In the genomic region with DNA sequence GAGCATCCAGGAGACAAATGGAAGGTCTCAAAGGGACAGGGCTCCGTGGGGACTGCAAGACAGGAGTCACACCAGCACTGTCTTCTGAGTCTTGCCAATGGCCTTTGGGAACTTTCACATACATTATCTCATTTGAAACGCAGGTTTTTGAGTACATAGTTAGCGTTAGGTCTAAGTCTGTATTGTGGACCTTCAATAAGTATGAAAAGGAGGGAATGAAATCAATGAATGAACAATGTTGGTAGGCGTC, we compare ENCODE assay signal across 8 cellular contexts. TPM values are rescaled to one million over a fixed set of nuclear protein-coding genes. Genes with fewer than 3 reads are reported as not detected.
DNase-seq lines count a peak whose midpoint lies in the region; TF ChIP-seq lines count a peak whose summit lies in the region.

No MANE protein-coding gene starts in this region.

- H3K14ac ChIP-seq in mesenchymal stem cell (ENCODE audit: low read length in 2 of 2) = no peak overlapping the region

- H4K91ac ChIP-seq in mesenchymal stem cell (ENCODE audit: low read length) = peak overlapping the region; percentile 86

- H2BK5ac ChIP-seq in mesenchymal stem cell (ENCODE audit: low read depth, low read length, poor library complexity, severe bottlenecking) = no peak overlapping the region

- peak overlapping the region in 1 of 2 experiments; percentile 80 for H3K18ac ChIP-seq in mesenchymal stem cell (ENCODE audit: low read depth in 1 of 2, low read length in 2 of 2)

- H3K4me2 ChIP-seq in mesenchymal stem cell (ENCODE audit: low read length, poor library complexity, severe bottlenecking) = peak overlapping the region; percentile 71

- intact Hi-C loops in cardiac septum (cut with DNase I) = loop anchor here (2.0 to 5.0 kb wide), 3 partner anchors 20 to 312 kb away; a partner anchor contains a TSS

- peak overlapping the region; percentile 60 to 82 for H2BK12ac ChIP-seq in mesenchymal stem cell (ENCODE audit: low read length in 2 of 2)

- H3K79me1 ChIP-seq in mesenchymal stem cell (replicated peaks; ENCODE audit: low read length, poor library complexity, severe bottlenecking) = peaks cover 4% of the 10 kb centered on the region

- H4K8ac ChIP-seq in mesenchymal stem cell (ENCODE audit: low read length) = peak overlapping the region; percentile 99

- peak overlapping the region; percentile 39 for H2BK120ac ChIP-seq in mesenchymal stem cell (ENCODE audit: low read depth, low read length)

- no peaks in the 10 kb centered on the region for H3K27me3 ChIP-seq in cardiac muscle cell
- no peaks in the 10 kb centered on the region for H3K27me3 ChIP-seq in mesenchymal stem cell (ENCODE audit: control insufficient read depth in 1 of 2, insufficient read depth in 1 of 2, low read length in 2 of 2)

- no peak overlapping the region for H2BK15ac ChIP-seq in mesenchymal stem cell (ENCODE audit: low read depth, poor library complexity, severe bottlenecking)

- TF ChIP-seq CTCF in cardiac muscle cell (IDR thresholded peaks at IDR 0.05; ENCODE audit: low read depth, low read length) (no peak), cardiac fibroblast (IDR thresholded peaks at IDR 0.05; ENCODE audit: low read depth, low read length) (no peak)

- H3K9me3 ChIP-seq in cardiac muscle cell (ENCODE audit: low read depth) (no peaks in the 10 kb centered on the region), mesenchymal stem cell (ENCODE audit: control insufficient read depth, low read length) (no peaks in the 10 kb centered on the region)

- H3K4me3 ChIP-seq in cardiac muscle cell (peak overlapping the region; percentile 89), cardiac fibroblast (replicated peaks in 1 of 2; ENCODE audit: low read depth in 2 of 2, low read length in 2 of 2) (peak overlapping the region; percentile 22 to 78), mesenchymal stem cell (ENCODE audit: insufficient read depth in 1 of 2, low read depth in 1 of 2, low read length in 2 of 2) (peak overlapping the region in 1 of 2 experiments; percentile 90), urinary bladder (ENCODE audit: low read depth, low read length) (peak overlapping the region; percentile 49)

- no peak for DNase-seq in cardiac muscle cell (ENCODE audit: low read depth in 1 of 2, low spot score in 1 of 2)
- DNase-seq in cardiac septum (ENCODE audit: low spot score) = no peak
- DNase-seq in cardiac fibroblast (ENCODE audit: low read depth in 2 of 2) = no peak
- DNase-seq in mesenchymal stem cell = no peak
- no peak for DNase-seq in epidermal melanocyte (ENCODE audit: insufficient read length, low spot score)
- no peak for DNase-seq in DMS114 treated with DMSO at 0.1 percent for 48 hours (lab: John Stamatoyannopoulos, UW; ENCODE audit: unreplicated experiment)
- no peak for DNase-seq in cerebellar cortex (ENCODE audit: low spot score)

- no peak overlapping the region for H2AK5ac ChIP-seq in mesenchymal stem cell (ENCODE audit: low read length, severe bottlenecking)

- peak overlapping the region; percentile 75 for H2AFZ ChIP-seq in mesenchymal stem cell (ENCODE audit: low read depth, low read length)

- WGBS in mesenchymal stem cell = 85% methylated on average over 4 of the region's 4 CpGs
- 51% methylated on average over 4 of the region's 4 CpGs for WGBS in urinary bladder

- H3K27ac ChIP-seq in cardiac muscle cell (peak overlapping the region; percentile 100), mesenchymal stem cell (ENCODE audit: low read length, poor library complexity, severe bottlenecking) (peak overlapping the region; percentile 99), urinary bladder (ENCODE audit: low read depth) (peak overlapping the region; percentile 66)

- no peak overlapping the region for H3K23ac ChIP-seq in mesenchymal stem cell (ENCODE audit: low read length in 2 of 2)

- peaks cover 12% of the 10 kb centered on the region for H3K4me1 ChIP-seq in cardiac muscle cell (ENCODE audit: low read depth)
- peaks cover 9% of the 10 kb centered on the region for H3K4me1 ChIP-seq in mesenchymal stem cell (ENCODE audit: control insufficient read depth, insufficient read depth, low read depth, low read length)
- H3K4me1 ChIP-seq in urinary bladder (ENCODE audit: insufficient read depth) = no peaks in the 10 kb centered on the region

- H3K36me3 ChIP-seq in cardiac muscle cell (peaks cover 12% of the 10 kb centered on the region), mesenchymal stem cell (ENCODE audit: control insufficient read depth in 1 of 2, insufficient read depth in 2 of 2, low read depth in 1 of 2, low read length in 2 of 2) (peaks cover 8 to 21% of the 10 kb centered on the region in 2 experiments), urinary bladder (ENCODE audit: insufficient read depth) (peaks cover 7% of the 10 kb centered on the region)

- H3K4ac ChIP-seq in mesenchymal stem cell (ENCODE audit: low read depth in 1 of 2, low read length in 2 of 2) = peak overlapping the region; percentile 73 to 74

- peak overlapping the region; percentile 98 for H3K9ac ChIP-seq in mesenchymal stem cell (ENCODE audit: low read length)

RNA-seq across cellular contexts. Expression of a gene that starts 0.4 kb away (rescaled TPM):
- 41.1 and 46.2 TPM in 2 replicates for total RNA-seq in cardiac muscle cell
- 26.7 and 32.2 TPM in 2 replicates for polyA plus RNA-seq in cardiac muscle cell
- 44.9 TPM for total RNA-seq in cardiac septum
- polyA plus RNA-seq in mesenchymal stem cell (2013, experiment 1 of 2) = 29.3 TPM
- 29.6 TPM for polyA plus RNA-seq in mesenchymal stem cell (2013, experiment 2 of 2)
- 95.5 TPM for total RNA-seq in urinary bladder
- polyA plus RNA-seq in urinary bladder = 29.4 TPM

RNA-seq across cellular contexts. Expression of a gene that starts 19.3 kb away (rescaled TPM):
- 16.8 and 33.2 TPM in 2 replicates for total RNA-seq in cardiac muscle cell
- polyA plus RNA-seq in cardiac muscle cell = 32.2 and 43.5 TPM in 2 replicates
- total RNA-seq in cardiac septum = 15.3 TPM
- 106 TPM for polyA plus RNA-seq in mesenchymal stem cell (2013, experiment 1 of 2)
- polyA plus RNA-seq in mesenchymal stem cell (2013, experiment 2 of 2) = 108 TPM
- 10.2 TPM for total RNA-seq in urinary bladder
- 37.1 TPM for polyA plus RNA-seq in urinary bladder

RNA-seq across cellular contexts. Expression of a gene that starts 58.4 kb away (rescaled TPM):
- 33.2 and 39.0 TPM in 2 replicates for total RNA-seq in cardiac muscle cell
- polyA plus RNA-seq in cardiac muscle cell = 33.0 and 47.1 TPM in 2 replicates
- total RNA-seq in cardiac septum = 33.8 TPM
- 32.2 TPM for polyA plus RNA-seq in mesenchymal stem cell (2013, experiment 1 of 2)
- polyA plus RNA-seq in mesenchymal stem cell (2013, experiment 2 of 2) = 31.6 TPM
- total RNA-seq in urinary bladder = 31.1 TPM
- polyA plus RNA-seq in urinary bladder = 28.3 TPM
